In genomic region chr15:50312636-50313035, GRCh38 we compare ENCODE assay signal across 3 cellular contexts.
TF ChIP-seq lines count a peak whose summit lies in the region.

No MANE protein-coding gene starts in this region.

TF ChIP-seq in A549, 52 proteins besides CTCF, POLR2A, EP300 and RAD21:
- TF ChIP-seq SREBF2 (IDR thresholded peaks at IDR 0.05): no peak

TF ChIP-seq in GM12878, 131 proteins besides CTCF, POLR2A, EP300 and RAD21:
- TF ChIP-seq MTA2 (IDR thresholded peaks at IDR 0.05; ENCODE audit: low read depth): no peak
- no peak for TF ChIP-seq ZNF207 (IDR thresholded peaks at IDR 0.05; ENCODE audit: borderline replicate concordance)
- TF ChIP-seq CHD1 (IDR thresholded peaks at IDR 0.05; ENCODE audit: low read depth, low read length): no peak
- no peak for TF ChIP-seq SIX5 (IDR thresholded peaks at IDR 0.05; ENCODE audit: low read depth, low read length, severe bottlenecking)
- no peak for TF ChIP-seq KDM1A (IDR thresholded peaks at IDR 0.05; ENCODE audit: borderline replicate concordance)
- no peak for TF ChIP-seq ATF2 (IDR thresholded peaks at IDR 0.05; ENCODE audit: low read length)
- TF ChIP-seq STAT1 (conservative IDR thresholded peaks at IDR 0.05): no peak
- TF ChIP-seq MEF2B (IDR thresholded peaks at IDR 0.05; ENCODE audit: partially characterized antibody, poor library complexity, severe bottlenecking): no peak
- no peak for TF ChIP-seq RB1 (IDR thresholded peaks at IDR 0.05; ENCODE audit: borderline replicate concordance)
- no peak for TF ChIP-seq RFX5 (IDR thresholded peaks at IDR 0.05; ENCODE audit: low read depth, low read length)
- no peak for TF ChIP-seq ZNF217 (IDR thresholded peaks at IDR 0.05)
- TF ChIP-seq TBL1XR1 (IDR thresholded peaks at IDR 0.05; ENCODE audit: low read depth, low read length): no peak
- TF ChIP-seq SKIL (IDR thresholded peaks at IDR 0.05; ENCODE audit: low read depth, poor library complexity, severe bottlenecking): no peak
- TF ChIP-seq RELA (IDR thresholded peaks at IDR 0.05; ENCODE audit: borderline replicate concordance, partially characterized antibody): no peak
- TF ChIP-seq ZNF24 (IDR thresholded peaks at IDR 0.05): no peak

TF ChIP-seq in WTC11, 78 proteins besides CTCF, POLR2A, EP300 and RAD21:
- TF ChIP-seq IRF1 (CRISPR knock-in tag; IDR thresholded peaks at IDR 0.05) (no peak), E2F1 (CRISPR knock-in tag; IDR thresholded peaks at IDR 0.05) (no peak), ZNF671 (CRISPR knock-in tag; IDR thresholded peaks at IDR 0.05) (no peak), RORB (CRISPR knock-in tag; IDR thresholded peaks at IDR 0.05) (no peak), NFYB (CRISPR knock-in tag; conservative IDR thresholded peaks at IDR 0.05; ENCODE audit: low read depth) (no peak), HMGXB4 (CRISPR knock-in tag; IDR thresholded peaks at IDR 0.05) (no peak), AFF4 (CRISPR knock-in tag; IDR thresholded peaks at IDR 0.05; ENCODE audit: borderline replicate concordance) (no peak), ZNF232 (CRISPR knock-in tag; IDR thresholded peaks at IDR 0.05) (no peak), ZBTB21 (CRISPR knock-in tag; IDR thresholded peaks at IDR 0.05; ENCODE audit: borderline replicate concordance) (no peak), GRHL2 (CRISPR knock-in tag; IDR thresholded peaks at IDR 0.05; ENCODE audit: insufficient replicate concordance, severe bottlenecking) (no peak), PREB (CRISPR knock-in tag; IDR thresholded peaks at IDR 0.05; ENCODE audit: borderline replicate concordance) (no peak), TEAD1 (CRISPR knock-in tag; IDR thresholded peaks at IDR 0.05) (no peak), FOXJ3 (CRISPR knock-in tag; IDR thresholded peaks at IDR 0.05; ENCODE audit: borderline replicate concordance) (no peak), ZNF219 (CRISPR knock-in tag; IDR thresholded peaks at IDR 0.05; ENCODE audit: borderline replicate concordance) (no peak), ZNF512 (CRISPR knock-in tag; IDR thresholded peaks at IDR 0.05; ENCODE audit: borderline replicate concordance) (no peak), CREM (CRISPR knock-in tag; IDR thresholded peaks at IDR 0.05) (no peak), PRRX2 (CRISPR knock-in tag; IDR thresholded peaks at IDR 0.05) (no peak), SOX15 (CRISPR knock-in tag; IDR thresholded peaks at IDR 0.05) (no peak)
